Comparison of ENCODE assay signal across 8 cellular contexts in genomic region chr19:9498183-9498902, GRCh38.
A peak's percentile ranks its signal among the peaks of the same experiment; 100 is the strongest.
DNase-seq lines count a peak whose midpoint lies in the region; ATAC-seq and TF ChIP-seq lines count a peak whose summit lies in the region.

TSS of gene ZNF560 (minus strand) at chr19:9498616. CDS start at chr19:9475313, 23,303 bp downstream.

- H3K27ac ChIP-seq in ACC112 (ENCODE audit: low read depth, low read length) (peak within 1 kb of the TSS; percentile 84), WERI-Rb-1 (peak within 1 kb of the TSS; percentile 85)

- H2AFZ ChIP-seq in ACC112 (ENCODE audit: low read length, unreplicated experiment): peak within 1 kb of the TSS; percentile 75

- H3K9me3 ChIP-seq in WERI-Rb-1 (ENCODE audit: severe bottlenecking): peaks cover 25% of the 10 kb centered on the region

- H3K27me3 ChIP-seq in ACC112 (ENCODE audit: insufficient read depth, low read length) (no peaks in the 10 kb centered on the region), WERI-Rb-1 (ENCODE audit: insufficient read depth, low read depth, severe bottlenecking) (no peaks in the 10 kb centered on the region)

- H3K36me3 ChIP-seq in ACC112 (ENCODE audit: insufficient read depth, low read length) (no peaks in the 10 kb centered on the region), WERI-Rb-1 (peaks cover 12% of the 10 kb centered on the region)

- DNase-seq in GM04504 (ENCODE audit: low read depth) (peak; percentile 3), WERI-Rb-1 (peak; percentile 84), foreskin fibroblast (peak; percentile 37 to 81), GM19240 (ENCODE audit: insufficient read length, low spot score) (no peak), LoVo (ENCODE audit: low spot score) (no peak)

- no peaks in the 10 kb centered on the region for H3K79me2 ChIP-seq in ACC112 (ENCODE audit: control insufficient read depth, insufficient read depth, low read length, unreplicated experiment)

- peak; percentile 85 for TF ChIP-seq CTCF in WERI-Rb-1 (IDR thresholded peaks at IDR 0.05; ENCODE audit: low read depth, low read length)
- peak; percentile 9 for TF ChIP-seq CTCF in foreskin fibroblast (IDR thresholded peaks at IDR 0.05; ENCODE audit: low read depth, low read length)

- H3K4me3 ChIP-seq in ACC112 (ENCODE audit: low read depth, low read length) (peak within 1 kb of the TSS; percentile 86), WERI-Rb-1 (ENCODE audit: low read depth, low read length) (peak within 1 kb of the TSS; percentile 63), foreskin fibroblast (ENCODE audit: low read depth in 1 of 2, low read length in 2 of 2) (peak within 1 kb of the TSS; percentile 18 to 26)

- H3K4me1 ChIP-seq in ACC112 (ENCODE audit: control insufficient read depth, insufficient read depth, low read length, unreplicated experiment): no peaks in the 10 kb centered on the region

- ATAC-seq in GM19452 (IDR thresholded peaks at IDR 0.05; ENCODE audit: unreplicated experiment): no peak
- no peak for ATAC-seq in HG03280 (IDR thresholded peaks at IDR 0.05; ENCODE audit: unreplicated experiment)

Comparison
In these comparisons a context has a peak if more than half of its experiments do, and no peak if none do; other contexts are left out.
1. H3K4me3 ChIP-seq: peak in every context shown above with its lines; median percentile 86 in ACC112; 63 in WERI-Rb-1; 22 in foreskin fibroblast.
2. DNase-seq: peak in GM04504 (single experiment), WERI-Rb-1 (single experiment) and foreskin fibroblast (2 of 2); none in GM19240 (single experiment) and LoVo (single experiment).